Comparison of ENCODE assay signal across 27 cellular contexts in the genomic region with DNA sequence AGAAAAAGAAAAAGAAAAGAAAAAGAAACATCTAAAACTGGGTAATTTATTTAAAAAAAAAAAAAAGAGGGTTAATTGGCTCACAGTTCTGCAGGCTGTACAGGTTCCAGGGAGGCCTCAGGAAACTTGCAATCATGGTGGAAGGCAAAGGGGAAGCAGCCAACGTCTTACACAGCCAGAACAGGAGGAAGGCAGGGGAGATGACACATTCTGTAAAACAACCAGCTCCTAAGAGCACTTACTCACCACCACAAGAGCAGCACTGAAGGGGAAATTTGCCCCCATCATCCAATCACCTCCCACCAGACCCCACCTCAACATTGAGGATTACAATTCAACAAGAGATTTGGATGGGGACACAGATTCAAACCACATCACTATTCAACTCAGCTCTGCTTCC. TPM values are rescaled to one million over a fixed set of nuclear protein-coding genes. Genes with fewer than 3 reads are reported as not detected.
DNase-seq lines count a peak whose midpoint lies in the region; ATAC-seq and TF ChIP-seq lines count a peak whose summit lies in the region.
"Had no signal": no experiment of that assay in that cellular context is flagged by ENCODE, and none has a peak within 500 bp of the region (broad histone marks: within the 10 kb centered on the region; RNA-seq: fewer than 3 reads in every experiment).

No MANE protein-coding gene starts in this region.

- no peaks in the 10 kb centered on the region for H3K27me3 Mint-ChIP-seq in MCF 10A (ENCODE audit: insufficient read depth, unreplicated experiment)

- no peak overlapping the region for H3K4me3 Mint-ChIP-seq in MCF 10A (ENCODE audit: unreplicated experiment)
- no peak overlapping the region for H3K4me3 Mint-ChIP-seq in stimulated activated effector memory CD8-positive, alpha-beta T cell treated with anti-CD3 and anti-CD28 coated beads, Interleukin-12 subunit alpha, Interleukin-12 subunit beta, amount 100 ng/mL, for 72 hours
- H3K4me3 Mint-ChIP-seq: activated CD4-positive, alpha-beta memory T cell treated with anti-CD3 and anti-CD28 coated beads, Interleukin-2, amount 10 ng/mL, durations not matched to agents 7 days and 5 days; activated naive CD8-positive, alpha-beta T cell; nephron progenitor cell had no signal

- peak overlapping the region; percentile 79 for H3K27ac Mint-ChIP-seq in MCF 10A (ENCODE audit: low read depth, unreplicated experiment)
- no peak overlapping the region for H3K27ac Mint-ChIP-seq in stimulated activated effector memory CD8-positive, alpha-beta T cell treated with anti-CD3 and anti-CD28 coated beads, Interleukin-12 subunit alpha, Interleukin-12 subunit beta, amount 100 ng/mL, for 72 hours
- H3K27ac Mint-ChIP-seq: activated CD4-positive, alpha-beta memory T cell treated with anti-CD3 and anti-CD28 coated beads, Interleukin-2, amount 10 ng/mL, durations not matched to agents 7 days and 5 days; activated naive CD8-positive, alpha-beta T cell had no signal

- H3K4me3 ChIP-seq in breast epithelium = no peak overlapping the region
- H3K4me3 ChIP-seq in RWPE2 (ENCODE audit: severe bottlenecking) = no peak overlapping the region
- H3K4me3 ChIP-seq in epithelial cell of esophagus (ENCODE audit: low read length) = no peak overlapping the region
- H3K4me3 ChIP-seq: HAP-1, heart right ventricle, ovary, tibial nerve had no signal

- POLR2A ChIA-PET in MCF 10A (lab: Yijun Ruan, JAX) = interaction anchor here (1.0 to 2.9 kb wide), 4 partner anchors 9 to 477 kb away, joined by 3 to 12 read pairs (median 3); a partner anchor contains a TSS

- H3K27me3 ChIP-seq in breast epithelium = no peaks in the 10 kb centered on the region
- H3K27me3 ChIP-seq in RWPE2 (ENCODE audit: insufficient read depth, poor library complexity, severe bottlenecking) = no peaks in the 10 kb centered on the region
- H3K27me3 ChIP-seq: heart right ventricle, ovary, tibial nerve had no signal

- no peaks in the 10 kb centered on the region for H3K36me3 Mint-ChIP-seq in MCF 10A (ENCODE audit: insufficient read depth, unreplicated experiment)
- no peaks in the 10 kb centered on the region for H3K36me3 Mint-ChIP-seq in stimulated activated effector memory CD8-positive, alpha-beta T cell treated with anti-CD3 and anti-CD28 coated beads, Interleukin-12 subunit alpha, Interleukin-12 subunit beta, amount 100 ng/mL, for 72 hours

- intact Hi-C loops in MCF 10A (cut with micrococcal nuclease) (loop anchor here (10.0 kb wide), 1 partner anchor 206 kb away; no protein-coding TSS in a partner anchor), breast epithelium (cut with DNase I; ENCODE audit: low total_unique reads) (no loop called here), Right ventricle myocardium superior (cut with DNase I) (loop anchor here (10.0 kb wide), 1 partner anchor 556 kb away; no protein-coding TSS in a partner anchor)

- H3K36me3 ChIP-seq in breast epithelium (no peaks in the 10 kb centered on the region), RWPE2 (ENCODE audit: low read depth) (no peaks in the 10 kb centered on the region)
- H3K36me3 ChIP-seq: HAP-1, heart right ventricle, ovary, tibial nerve had no signal

- H3K4me1 ChIP-seq in breast epithelium (no peaks in the 10 kb centered on the region), RWPE2 (ENCODE audit: insufficient read depth, poor library complexity, severe bottlenecking) (peaks cover 35% of the 10 kb centered on the region)
- H3K4me1 ChIP-seq: HAP-1, heart right ventricle, tibial nerve had no signal

- TF ChIP-seq POLR2A in breast epithelium (IDR thresholded peaks at IDR 0.05) = no peak

- H3K4me1 Mint-ChIP-seq in MCF 10A (ENCODE audit: insufficient read depth, unreplicated experiment) = peaks cover 48% of the 10 kb centered on the region
- H3K4me1 Mint-ChIP-seq in stimulated activated effector memory CD8-positive, alpha-beta T cell treated with anti-CD3 and anti-CD28 coated beads, Interleukin-12 subunit alpha, Interleukin-12 subunit beta, amount 100 ng/mL, for 72 hours = peaks cover 5% of the 10 kb centered on the region

- no TSS peak for BruUV-seq in MCF 10A (replicated peaks; lab: Mats Ljungman, UMichigan)

- H3K9me3 ChIP-seq in breast epithelium (peaks cover 0 to 7% of the 10 kb centered on the region in 2 donors), RWPE2 (ENCODE audit: severe bottlenecking) (no peaks in the 10 kb centered on the region)
- H3K9me3 ChIP-seq: HAP-1, ovary had no signal

- DNase-seq in MCF 10A (ENCODE audit: unreplicated experiment) (no peak), breast epithelium (ENCODE audit: low spot score in 2 of 2) (no peak), RWPE2 (ENCODE audit: low spot score) (no peak), epithelial cell of esophagus (ENCODE audit: low read depth) (peak; percentile 70), Right ventricle myocardium superior (no peak), glomerular visceral epithelial cell (ENCODE audit: extremely low spot score) (no peak)
- no peak for DNase-seq in stimulated activated effector memory CD8-positive, alpha-beta T cell treated with anti-CD3 and anti-CD28 coated beads, Interleukin-12 subunit alpha, Interleukin-12 subunit beta, amount 100 ng/mL, for 72 hours (ENCODE audit: low spot score in 2 of 2)
- DNase-seq in activated CD8-positive, alpha-beta memory T cell treated with anti-CD3 and anti-CD28 coated beads, Interleukin-2, amount 50 U/mL, for 4 hours = no peak
- DNase-seq: 8988T; activated CD4-positive, alpha-beta memory T cell treated with anti-CD3 and anti-CD28 coated beads, Interleukin-2, amount 10 ng/mL, durations not matched to agents 7 days and 5 days; activated effector memory CD4-positive, alpha-beta T cell treated with Interleukin-2 at 50 U/mL for 16 hours; heart right ventricle; left cardiac atrium; NCI-H2029; NCI-H2227 treated with DMSO at 0.1 percent for 48 hours; NCI-H526 treated with DMSO at 0.1 percent for 48 hours; nephron progenitor cell; ovary; retina; stimulated activated CD4-positive, alpha-beta T cell treated with anti-CD3 and anti-CD28 coated beads, Interleukin-2, amount 100 ng/mL, for 24 hours; T-helper 1 cell had no signal

- no peak overlapping the region for H3K27ac ChIP-seq in breast epithelium
- H3K27ac ChIP-seq in RWPE2 (ENCODE audit: poor library complexity, severe bottlenecking) = peak overlapping the region; percentile 81
- H3K27ac ChIP-seq: heart right ventricle, HL-60, ovary, tibial nerve had no signal

- ATAC-seq in RWPE2 (ENCODE audit: low read depth) (no peak), Right ventricle myocardium superior (ENCODE audit: poor library complexity) (no peak)
- peak; percentile 32 for ATAC-seq in stimulated activated effector memory CD8-positive, alpha-beta T cell treated with anti-CD3 and anti-CD28 coated beads, Interleukin-12 subunit alpha, Interleukin-12 subunit beta, amount 100 ng/mL, for 72 hours
- ATAC-seq: activated CD4-positive, CD25-positive, alpha-beta regulatory T cell treated with anti-CD3 and anti-CD28 coated beads, Interleukin-2, amount 50 U/mL, for 24 hours; heart right ventricle; HepG2; left cardiac atrium had no signal

- no peaks in the 10 kb centered on the region for H3K9me3 Mint-ChIP-seq in MCF 10A (ENCODE audit: unreplicated experiment)
- no peaks in the 10 kb centered on the region for H3K9me3 Mint-ChIP-seq in stimulated activated effector memory CD8-positive, alpha-beta T cell treated with anti-CD3 and anti-CD28 coated beads, Interleukin-12 subunit alpha, Interleukin-12 subunit beta, amount 100 ng/mL, for 72 hours

- TF ChIP-seq CTCF in MCF 10A (IDR thresholded peaks at IDR 0.05; ENCODE audit: unreplicated experiment) = no peak
- TF ChIP-seq CTCF in breast epithelium (IDR thresholded peaks at IDR 0.05) = no peak
- no peak for TF ChIP-seq CTCF in RWPE2 (IDR thresholded peaks at IDR 0.05; ENCODE audit: poor library complexity, severe bottlenecking)
- no peak for TF ChIP-seq CTCF in epithelial cell of esophagus (IDR thresholded peaks at IDR 0.05; ENCODE audit: insufficient read depth, low read depth, low read length, missing control alignments)

- CTCF ChIA-PET in MCF 10A (lab: Yijun Ruan, JAX) = interaction anchor here (0.5 to 1.7 kb wide), 7 partner anchors 9 to 561 kb away, joined by 3 to 6 read pairs (median 4); no protein-coding TSS in a partner anchor

RNA-seq across cellular contexts. Expression of a gene that starts 36.8 kb away (rescaled TPM):
- total RNA-seq in MCF 10A (2022) = 33.9 and 37.1 TPM in 2 replicates
- total RNA-seq in breast epithelium = 10 to 100 TPM; 21.0 to 32.2 (median 26.9) TPM
- 26.5 TPM for total RNA-seq in Right ventricle myocardium superior
